Comparison of ENCODE assay signal across 11 cellular contexts in genomic region chr11:78039391-78039918, GRCh38. TPM values are rescaled to one million over a fixed set of nuclear protein-coding genes. Genes with fewer than 3 reads are reported as not detected.
DNase-seq lines count a peak whose midpoint lies in the region; ATAC-seq, FAIRE-seq and TF ChIP-seq lines count a peak whose summit lies in the region.
"Had no signal": no experiment of that assay in that cellular context is flagged by ENCODE, and none has a peak within 500 bp of the region (broad histone marks: within the 10 kb centered on the region; RNA-seq: fewer than 3 reads in every experiment).

No MANE protein-coding gene starts in this region.

- H3K4me1 ChIP-seq in KMS-11 (ENCODE audit: low read depth, poor library complexity, severe bottlenecking) (peaks cover 19% of the 10 kb centered on the region), pancreas (peaks cover 13 to 31% (median 24%) of the 10 kb centered on the region in 3 donors)

- FAIRE-seq in bronchial epithelial cell (lab: Jason Lieb, UNC): no peak
- no peak for FAIRE-seq in pancreas (lab: Jason Lieb, UNC)
- FAIRE-seq: GM12891, islet of Langerhans had no signal

- no peak for TF ChIP-seq CTCF in KMS-11 (conservative IDR thresholded peaks at IDR 0.05; ENCODE audit: low read depth, low read length)
- no peak for TF ChIP-seq CTCF in bronchial epithelial cell (IDR thresholded peaks at IDR 0.05; ENCODE audit: insufficient read depth, low read length, severe bottlenecking)
- TF ChIP-seq CTCF in pancreas (IDR thresholded peaks at IDR 0.05): no peak

- DNase-seq in bronchial epithelial cell (ENCODE audit: low read depth) (peak; percentile 75), pancreas (no peak), islet precursor cell (no peak), SW 1271 (lab: John Stamatoyannopoulos, UW) (no peak)
- DNase-seq: activated naive CD4-positive, alpha-beta T cell treated with anti-CD3 and anti-CD28 coated beads, Interleukin-2, amount 50 U/mL, for 16 hours had no signal

- H3K79me2 ChIP-seq in KMS-11 (ENCODE audit: insufficient read depth, low read depth): no peaks in the 10 kb centered on the region

- peak overlapping the region; percentile 50 for H3K27ac ChIP-seq in KMS-11
- peak overlapping the region; percentile 1 to 75 (median 65) for H3K27ac ChIP-seq in pancreas

- H4K20me1 ChIP-seq in KMS-11 (ENCODE audit: insufficient read depth): no peaks in the 10 kb centered on the region

- ATAC-seq in GM18498 (IDR thresholded peaks at IDR 0.05; ENCODE audit: unreplicated experiment) (peak; percentile 12), pancreas (no peak), esophagus mucosa (no peak), HG02610 (IDR thresholded peaks at IDR 0.05; ENCODE audit: unreplicated experiment) (no peak)

- peak overlapping the region; percentile 89 for H2AFZ ChIP-seq in KMS-11 (ENCODE audit: low read depth)

- H3K4me2 ChIP-seq in KMS-11: peak overlapping the region; percentile 50

- intact Hi-C loops in pancreas (cut with DNase I): no loop called here

- peak overlapping the region; percentile 18; the same call in 1 of the 2 replicates for H3K9ac ChIP-seq in KMS-11

- H3K27me3 ChIP-seq in KMS-11 (ENCODE audit: insufficient read depth, low read depth) (no peaks in the 10 kb centered on the region), bronchial epithelial cell (ENCODE audit: control insufficient read depth, insufficient read depth, low read length) (no peaks in the 10 kb centered on the region), pancreas (no peaks in the 10 kb centered on the region)

- WGBS in pancreas, 2 donors: 51 to 66% methylated on average over 4 of the region's 4 CpGs

- H3K36me3 ChIP-seq in KMS-11 (ENCODE audit: insufficient read depth): no peaks in the 10 kb centered on the region
- no peaks in the 10 kb centered on the region for H3K36me3 ChIP-seq in bronchial epithelial cell (ENCODE audit: control insufficient read depth, insufficient read depth, low read length)
- no peaks in the 10 kb centered on the region for H3K36me3 ChIP-seq in pancreas

- H3K4me3 ChIP-seq in KMS-11 (IDR thresholded peaks at IDR 0.05; ENCODE audit: insufficient read depth, low read depth, low read length) (no peak overlapping the region), bronchial epithelial cell (ENCODE audit: low read depth, low read length) (no peak overlapping the region), pancreas (no peak overlapping the region)

- H3K9me3 ChIP-seq in pancreas: no peaks in the 10 kb centered on the region

RNA-seq across cellular contexts. Expression of gene KCTD14, which starts 16.4 kb away (rescaled TPM):
- 0.77 and 1.3 TPM in 2 replicates for total RNA-seq in bronchial epithelial cell
- 10 to 100 TPM; 11.9 to 20.7 (median 13.9) TPM for total RNA-seq in pancreas
- 1 to 10 TPM; 7.0 to 8.2 TPM for polyA plus RNA-seq in pancreas
- total RNA-seq in esophagus mucosa: 2.3 TPM

RNA-seq across cellular contexts. Expression of gene THRSP, which starts 24.2 kb away (rescaled TPM):
- total RNA-seq in bronchial epithelial cell (not detected in 2 replicates), pancreas (1 to 10 TPM in 2 of 6 donors, not detected in 4; 4.5 to 9.2 TPM), esophagus mucosa (not detected)
- polyA plus RNA-seq in pancreas: 1 to 10 TPM in 1 of 2 donors, under 1 TPM in 1; 0.63 to 3.3 TPM

RNA-seq across cellular contexts. Expression of gene NDUFC2, which starts 40.2 kb away (rescaled TPM):
- 62.3 and 64.8 TPM in 2 replicates for total RNA-seq in bronchial epithelial cell
- 10 to 100 TPM; 57.7 to 80.4 (median 73.6) TPM for total RNA-seq in pancreas
- 100 to 1,000 TPM in 1 of 2 donors, 10 to 100 TPM in 1; 42.6 to 114 TPM for polyA plus RNA-seq in pancreas
- 145 TPM for total RNA-seq in esophagus mucosa

RNA-seq across cellular contexts. Expression of gene INTS4, which starts 45.0 kb away (rescaled TPM):
- total RNA-seq in bronchial epithelial cell (17.5 and 29.7 TPM in 2 replicates), pancreas (10 to 100 TPM; 15.9 to 26.8 (median 17.9) TPM), esophagus mucosa (16.1 TPM)
- 10 to 100 TPM; 17.8 to 27.1 TPM for polyA plus RNA-seq in pancreas
